In the genomic region with DNA sequence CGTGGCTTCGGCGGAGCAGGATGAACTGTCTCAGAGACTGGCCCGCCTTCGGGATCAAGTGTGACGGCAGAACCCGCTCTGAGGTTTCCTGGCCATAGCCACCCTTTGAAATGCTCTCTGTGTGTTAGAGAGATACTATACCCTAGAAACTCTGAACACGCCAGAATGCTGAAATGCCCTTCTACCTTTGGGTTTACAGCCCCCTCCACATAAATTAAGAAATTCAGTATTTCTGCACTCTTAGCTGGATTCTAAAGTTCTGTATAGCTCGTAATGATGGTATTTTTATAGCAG, we compare ENCODE assay signal across 8 cellular contexts. TPM values are rescaled to one million over a fixed set of nuclear protein-coding genes. Genes with fewer than 3 reads are reported as not detected.
A peak's percentile ranks its signal among the peaks of the same experiment; 100 is the strongest.
DNase-seq lines count a peak whose midpoint lies in the region; ATAC-seq, FAIRE-seq and TF ChIP-seq lines count a peak whose summit lies in the region.

No MANE protein-coding gene starts in this region.

- FAIRE-seq in small intestine (lab: Jason Lieb, UNC): no peak

- H3K4me1 ChIP-seq in right cardiac atrium (ENCODE audit: control insufficient read depth, insufficient read depth, low read length) (no peaks in the 10 kb centered on the region), small intestine (ENCODE audit: control insufficient read depth in 2 of 2, insufficient read depth in 1 of 2, low read depth in 1 of 2, low read length in 1 of 2) (peaks cover 0 to 11% of the 10 kb centered on the region in 2 donors)

- no peaks in the 10 kb centered on the region for H3K36me3 ChIP-seq in H7 (replicated peaks; ENCODE audit: control insufficient read depth, insufficient read depth, low read length)
- no peaks in the 10 kb centered on the region for H3K36me3 ChIP-seq in small intestine (ENCODE audit: control insufficient read depth in 2 of 2, insufficient read depth in 2 of 2, low read length in 2 of 2)

- H3K4me3 ChIP-seq in H7 (ENCODE audit: insufficient read depth, low read depth, low read length): peak overlapping the region; percentile 91
- peak overlapping the region; percentile 100 for H3K4me3 ChIP-seq in WI38 (ENCODE audit: low read depth, low read length)
- peak overlapping the region; percentile 91 for H3K4me3 ChIP-seq in right cardiac atrium (ENCODE audit: low read length)
- peak overlapping the region; percentile 67 to 91 for H3K4me3 ChIP-seq in small intestine (ENCODE audit: low read depth in 1 of 2, low read length in 2 of 2)

- intact Hi-C loops in right cardiac atrium (cut with DNase I): no loop called here

- 1% methylated on average over 9 of the region's 9 CpGs for WGBS in right cardiac atrium
- WGBS in small intestine, 3 donors: 0 to 2% (median 1%) methylated on average over 9 of the region's 9 CpGs

- ATAC-seq in right cardiac atrium: no peak

- H3K9me3 ChIP-seq in right cardiac atrium (ENCODE audit: control insufficient read depth, low read length) (no peaks in the 10 kb centered on the region), small intestine (ENCODE audit: control insufficient read depth, low read depth) (no peaks in the 10 kb centered on the region)

- TF ChIP-seq CTCF in WI38 (IDR thresholded peaks at IDR 0.05; ENCODE audit: low read depth, low read length): no peak

- H3K27ac ChIP-seq in right cardiac atrium (ENCODE audit: low read length) (peak overlapping the region; percentile 93), small intestine (ENCODE audit: low read depth in 1 of 2, low read length in 1 of 2) (peak overlapping the region; percentile 87 to 98)

- DNase-seq in H7 (no peak), right cardiac atrium (no peak), small intestine (no peak), SW480 (ENCODE audit: low spot score) (no peak), UCSD-AML1 (lab: John Stamatoyannopoulos, UW; ENCODE audit: unreplicated experiment) (no peak), anterior cingulate cortex (lab: John Stamatoyannopoulos, UW) (no peak), NOMO-1 treated with dmso at 0.1 percent for 144 hours (lab: John Stamatoyannopoulos, UW; ENCODE audit: unreplicated experiment) (no peak)

- no peaks in the 10 kb centered on the region for H3K27me3 ChIP-seq in H7 (ENCODE audit: control insufficient read depth, insufficient read depth, low read length)
- no peaks in the 10 kb centered on the region for H3K27me3 ChIP-seq in right cardiac atrium (ENCODE audit: control insufficient read depth, insufficient read depth)
- no peaks in the 10 kb centered on the region for H3K27me3 ChIP-seq in small intestine (ENCODE audit: control insufficient read depth in 2 of 2, insufficient read depth in 2 of 2, low read length in 2 of 2)

RNA-seq across cellular contexts. Expression of a gene that starts 0.8 kb away (rescaled TPM):
- 22.6 and 30.4 TPM in 2 replicates for total RNA-seq in H7 (2014; rRNA removed; shearing (Covaris generic))
- total RNA-seq in right cardiac atrium: 10 to 100 TPM; 28.8 to 40.3 (median 32.3) TPM
- polyA plus RNA-seq in right cardiac atrium: 40.4 TPM
- 10 to 100 TPM; 38.1 to 71.3 (median 64.9) TPM for polyA plus RNA-seq in small intestine

RNA-seq across cellular contexts. Expression of a gene that starts 56.1 kb away (rescaled TPM):
- 11.4 and 15.4 TPM in 2 replicates for total RNA-seq in H7 (2014; rRNA removed; shearing (Covaris generic))
- total RNA-seq in right cardiac atrium: 10 to 100 TPM; 29.0 to 40.6 (median 32.4) TPM
- 20.7 TPM for polyA plus RNA-seq in right cardiac atrium
- polyA plus RNA-seq in small intestine: 10 to 100 TPM; 23.9 to 27.6 (median 25.0) TPM
